In the genomic region with DNA sequence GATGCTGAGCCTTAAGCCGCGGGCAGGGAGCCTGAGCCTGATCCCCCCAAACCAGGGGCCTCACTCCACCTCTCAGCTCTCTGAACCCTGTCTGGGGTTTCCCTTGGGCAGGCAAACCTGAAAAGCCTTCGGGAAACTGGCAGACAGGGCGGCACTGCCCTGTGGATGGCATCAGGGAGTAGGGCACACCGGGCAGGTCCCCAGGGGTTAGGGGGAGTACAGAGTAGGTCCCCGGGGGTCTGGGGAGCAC, we compare ENCODE assay signal across 1 cellular context.
TF ChIP-seq lines count a peak whose summit lies in the region.

No MANE protein-coding gene starts in this region.

TF ChIP-seq in endothelial cell of umbilical vein, 7 proteins besides CTCF, POLR2A, EP300 and RAD21:
- TF ChIP-seq MYC (IDR thresholded peaks at IDR 0.05; ENCODE audit: low read depth, low read length) (no peak), POLR2AphosphoS5 (IDR thresholded peaks at IDR 0.05; ENCODE audit: insufficient read depth, low read depth, low read length) (no peak), GATA2 (IDR thresholded peaks at IDR 0.05; ENCODE audit: insufficient read depth, insufficient read length, low read depth, low read length) (no peak), FOS (IDR thresholded peaks at IDR 0.05; ENCODE audit: borderline replicate concordance, insufficient read depth, low read length) (no peak), MAX (IDR thresholded peaks at IDR 0.05; ENCODE audit: insufficient read depth, insufficient read length) (no peak), JUN (IDR thresholded peaks at IDR 0.05; ENCODE audit: borderline replicate concordance, insufficient read depth, insufficient read length, low read depth) (no peak), EZH2 (IDR thresholded peaks at IDR 0.05; ENCODE audit: borderline replicate concordance, low read depth, low read length, severe bottlenecking) (no peak)
